In the genomic region with DNA sequence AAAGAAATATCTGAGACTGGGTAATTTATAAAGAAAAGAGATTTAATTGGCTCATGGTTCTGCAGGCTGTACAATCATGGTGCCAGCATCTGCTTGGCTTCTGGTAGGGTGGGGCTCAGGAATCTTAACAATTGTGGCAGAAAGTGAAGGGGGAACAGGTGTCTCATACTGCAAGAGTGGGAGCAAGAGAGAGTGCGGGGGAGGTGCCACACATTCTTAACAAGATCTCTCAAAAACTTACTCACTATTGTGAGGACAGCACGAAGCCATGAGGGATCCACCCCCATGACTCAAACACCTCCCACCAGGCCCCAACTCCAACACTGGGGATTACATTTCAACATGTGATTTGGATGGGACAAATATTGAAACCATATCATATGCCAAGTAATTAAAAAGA, we compare ENCODE assay signal across 1 cellular context.
TF ChIP-seq lines count a peak whose summit lies in the region.

No MANE protein-coding gene starts in this region.

TF ChIP-seq in SK-N-SH, 30 proteins besides CTCF, POLR2A, EP300 and RAD21 (continued from another document):
- TF ChIP-seq NFIC (IDR thresholded peaks at IDR 0.05; ENCODE audit: borderline replicate concordance) = no peak
- TF ChIP-seq TAF1 (IDR thresholded peaks at IDR 0.05; ENCODE audit: borderline replicate concordance, low read depth, low read length) = no peak
- TF ChIP-seq, protein P1, sequence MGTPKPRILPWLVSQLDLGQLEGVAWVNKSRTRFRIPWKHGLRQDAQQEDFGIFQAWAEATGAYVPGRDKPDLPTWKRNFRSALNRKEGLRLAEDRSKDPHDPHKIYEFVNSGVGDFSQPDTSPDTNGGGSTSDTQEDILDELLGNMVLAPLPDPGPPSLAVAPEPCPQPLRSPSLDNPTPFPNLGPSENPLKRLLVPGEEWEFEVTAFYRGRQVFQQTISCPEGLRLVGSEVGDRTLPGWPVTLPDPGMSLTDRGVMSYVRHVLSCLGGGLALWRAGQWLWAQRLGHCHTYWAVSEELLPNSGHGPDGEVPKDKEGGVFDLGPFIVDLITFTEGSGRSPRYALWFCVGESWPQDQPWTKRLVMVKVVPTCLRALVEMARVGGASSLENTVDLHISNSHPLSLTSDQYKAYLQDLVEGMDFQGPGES (IDR thresholded peaks at IDR 0.05; ENCODE audit: low read depth, low read length) = no peak
TF ChIP-seq in SK-N-SH: peak in this region for 0.
